In genomic region chr4:181685911-181686310, GRCh38 we compare ENCODE assay signal across 13 cellular contexts.
A peak's percentile ranks its signal among the peaks of the same experiment; 100 is the strongest.
DNase-seq lines count a peak whose midpoint lies in the region; ATAC-seq and TF ChIP-seq lines count a peak whose summit lies in the region.
"Had no signal": no experiment of that assay in that cellular context is flagged by ENCODE, and none has a peak within 500 bp of the region (broad histone marks: within the 10 kb centered on the region; RNA-seq: fewer than 3 reads in every experiment).

No MANE protein-coding gene starts in this region.

- H3K56ac ChIP-seq in H9 (ENCODE audit: insufficient read length, low read depth, low read length): no peak overlapping the region

- H3K27ac Mint-ChIP-seq in H9: no peak overlapping the region

- no peak overlapping the region for H2BK5ac ChIP-seq in H9 (ENCODE audit: insufficient read length, low read length)

- H2BK12ac ChIP-seq in H9 (ENCODE audit: insufficient read length, low read depth, low read length): no peak overlapping the region

- peaks cover 0 to 3% (median 0%) of the 10 kb centered on the region in 3 experiments; a peak in 1 of 7 replicates for H3K36me3 Mint-ChIP-seq in H9 (ENCODE audit: insufficient read depth in 1 of 3, low read depth in 3 of 3)

- H3T11ph ChIP-seq in H9 (ENCODE audit: low read length): no peak overlapping the region

- no peak overlapping the region for H2BK20ac ChIP-seq in H9 (ENCODE audit: low read depth, low read length, poor library complexity, severe bottlenecking)

- no peak overlapping the region for H2BK15ac ChIP-seq in H9 (ENCODE audit: low read depth, low read length)

- DNase-seq in EH (ENCODE audit: low read depth) (peak; percentile 93), RKO (ENCODE audit: low spot score) (peak; percentile 75), epithelial cell of esophagus (ENCODE audit: low read depth) (peak; percentile 73), osteoblast (ENCODE audit: insufficient read length, low spot score, missing footprints) (peak; percentile 69), H9 (no peak), NCI-H526 (lab: John Stamatoyannopoulos, UW) (no peak), GDM1 (lab: John Stamatoyannopoulos, UW) (no peak)
- DNase-seq: activated naive CD4-positive, alpha-beta T cell treated with Interleukin-2 at 50 U/mL for 16 hours; NCI-H1436 treated with DMSO at 0.1 percent for 48 hours; NCI-H82; stimulated activated CD4-positive, alpha-beta T cell treated with anti-CD3 and anti-CD28 coated beads, Interleukin-4, amount 100 ng/mL, for 4 hours had no signal

- H3K27me3 ChIP-seq in osteoblast (ENCODE audit: insufficient read depth, low read length) (no peaks in the 10 kb centered on the region), H9 (ENCODE audit: insufficient read depth, low read length) (no peaks in the 10 kb centered on the region)

- no peaks in the 10 kb centered on the region for H3K23me2 ChIP-seq in H9 (ENCODE audit: insufficient read length, low read depth, low read length, poor library complexity, severe bottlenecking)

- H3K23ac ChIP-seq in H9 (ENCODE audit: insufficient read length, low read depth, low read length): no peak overlapping the region

- no peak overlapping the region for H3K4ac ChIP-seq in H9 (ENCODE audit: low read depth, low read length)

- no peaks in the 10 kb centered on the region for H3K27me3 Mint-ChIP-seq in H9 (ENCODE audit: low read depth)
- H3K27me3 Mint-ChIP-seq: central memory CD8-positive, alpha-beta T cell had no signal

- H4K8ac ChIP-seq in H9 (replicated peaks; ENCODE audit: insufficient read length, low read depth, low read length): no peak overlapping the region

- H3K27ac ChIP-seq in osteoblast (ENCODE audit: low read depth, low read length) (peak overlapping the region; percentile 96), H9 (ENCODE audit: insufficient read length, low read depth, low read length) (no peak overlapping the region)

- H4K91ac ChIP-seq in H9 (ENCODE audit: insufficient read length, low read depth, low read length): no peak overlapping the region

- no peak for ATAC-seq in GM21723 (IDR thresholded peaks at IDR 0.05; ENCODE audit: unreplicated experiment)

- no CpG with 5 or more reads among the region's 4 CpGs for WGBS in H9 (ENCODE audit: extremely low coverage, insufficient read length, low lambda C conversion rate)

- no peak overlapping the region for H2AFZ ChIP-seq in osteoblast (ENCODE audit: low read length)
- H2AFZ ChIP-seq in H9 (ENCODE audit: low read length): no peak overlapping the region

- no peak for TF ChIP-seq CTCF in epithelial cell of esophagus (IDR thresholded peaks at IDR 0.05; ENCODE audit: insufficient read depth, low read depth, low read length, missing control alignments)
- TF ChIP-seq CTCF in osteoblast (IDR thresholded peaks at IDR 0.05; ENCODE audit: extremely low read depth, low read depth, low read length): no peak
- TF ChIP-seq CTCF in H9 (conservative IDR thresholded peaks at IDR 0.05): no peak

- H3K18ac ChIP-seq in H9 (ENCODE audit: insufficient read length, low read depth, low read length): no peak overlapping the region

- no peak overlapping the region for H3K4me3 Mint-ChIP-seq in H9
- H3K4me3 Mint-ChIP-seq: central memory CD8-positive, alpha-beta T cell had no signal

- H3K4me1 ChIP-seq in osteoblast (ENCODE audit: insufficient read depth, low read length) (peaks cover 62% of the 10 kb centered on the region), H9 (ENCODE audit: insufficient read depth, low read length) (no peaks in the 10 kb centered on the region; the same call in 1 of the 2 replicates)

- H4K5ac ChIP-seq in H9 (ENCODE audit: insufficient read length, low read depth, low read length): no peak overlapping the region

- no peaks in the 10 kb centered on the region for H3K9me3 Mint-ChIP-seq in H9

- peaks cover 17 to 20% of the 10 kb centered on the region in 2 experiments for H3K4me1 Mint-ChIP-seq in H9
- H3K4me1 Mint-ChIP-seq: central memory CD8-positive, alpha-beta T cell had no signal

- H3K4me2 ChIP-seq in osteoblast (ENCODE audit: insufficient read depth, low read length): peak overlapping the region; percentile 43
- H3K4me2 ChIP-seq in H9 (ENCODE audit: insufficient read depth, insufficient read length, low read length): no peak overlapping the region

- H2AK5ac ChIP-seq in H9 (ENCODE audit: insufficient read length, low read length): no peak overlapping the region

- H4K20me1 ChIP-seq in osteoblast (ENCODE audit: insufficient read depth, low read length): no peaks in the 10 kb centered on the region
- H4K20me1 ChIP-seq in H9 (ENCODE audit: control insufficient read depth, insufficient read depth, insufficient read length): no peaks in the 10 kb centered on the region

- H3K36me3 ChIP-seq in osteoblast (ENCODE audit: insufficient read depth, low read length): no peaks in the 10 kb centered on the region

- no peak overlapping the region for H3K14ac ChIP-seq in H9 (ENCODE audit: insufficient read depth, low read length)

- H3K79me2 ChIP-seq in osteoblast (ENCODE audit: insufficient read depth, low read length) (no peaks in the 10 kb centered on the region), H9 (ENCODE audit: insufficient read depth, low read length) (no peaks in the 10 kb centered on the region)

- H3K4me3 ChIP-seq in epithelial cell of esophagus (ENCODE audit: low read length) (no peak overlapping the region), osteoblast (ENCODE audit: insufficient read depth, low read length) (peak overlapping the region; percentile 40)

- H2BK120ac ChIP-seq in H9 (ENCODE audit: low read depth, low read length, poor library complexity, severe bottlenecking): no peak overlapping the region

- H3K9me3 ChIP-seq in osteoblast (ENCODE audit: low read depth, low read length): no peaks in the 10 kb centered on the region
- no peaks in the 10 kb centered on the region for H3K9me3 ChIP-seq in H9 (ENCODE audit: control insufficient read depth, low read depth, low read length)

- no peak overlapping the region for H3K9ac ChIP-seq in H9 (ENCODE audit: extremely low read depth, insufficient read length, low read length)

- no peaks in the 10 kb centered on the region for H3K79me1 ChIP-seq in H9 (ENCODE audit: insufficient read depth, low read depth, low read length, poor library complexity, severe bottlenecking)

Comparison
In these comparisons a context has a peak if more than half of its experiments do, and no peak if none do; other contexts are left out.
1. DNase-seq: peak in EH (single experiment), RKO (single experiment), epithelial cell of esophagus (single experiment) and osteoblast (single experiment); none in H9 (single experiment), NCI-H526 (0 of 2) and GDM1 (single experiment).